In the genomic region with DNA sequence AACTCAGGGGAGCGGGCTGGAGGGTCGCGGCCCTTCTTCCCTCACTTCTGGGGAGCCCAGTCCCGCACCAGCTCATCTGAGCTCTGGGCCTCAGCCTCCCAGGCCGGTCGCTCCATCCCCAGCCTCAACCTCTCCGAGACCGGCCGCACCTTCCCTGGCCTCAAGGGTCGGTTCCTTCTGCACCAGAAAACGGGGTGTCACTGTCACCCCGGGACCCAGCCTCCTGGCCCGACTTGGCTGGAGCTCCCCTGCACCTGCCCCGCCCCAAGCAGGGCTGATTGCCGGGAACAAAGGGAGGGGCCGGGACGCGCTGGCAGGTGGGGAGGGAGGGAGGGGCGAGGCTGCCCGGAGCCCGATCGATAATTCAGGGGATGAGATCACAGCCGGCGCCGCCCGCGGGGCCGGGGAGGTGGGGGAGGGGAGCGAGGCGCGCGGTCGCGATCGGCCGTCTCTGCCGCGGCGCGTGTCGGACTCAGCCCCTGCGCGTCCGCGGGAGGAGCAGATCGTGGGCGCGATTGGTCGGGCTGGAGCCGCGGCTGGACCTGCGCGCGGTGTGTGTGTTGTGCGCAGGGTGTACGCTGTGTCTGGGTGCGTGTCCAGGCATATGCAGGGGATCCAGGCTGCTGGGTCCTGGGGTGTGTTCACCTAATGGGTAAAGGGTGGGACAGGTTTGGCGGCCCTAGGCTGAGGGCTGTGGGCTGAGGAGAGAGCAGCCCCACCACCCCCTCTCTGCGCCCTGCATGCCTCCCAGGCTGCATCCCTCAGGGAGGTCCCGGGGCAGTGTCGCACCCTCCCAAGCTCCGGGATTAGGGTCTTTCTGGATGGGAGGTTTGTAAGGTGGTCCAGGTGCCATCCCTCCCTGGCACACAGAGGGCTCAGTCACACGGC, we compare ENCODE assay signal across 6 cellular contexts. TPM values are rescaled to one million over a fixed set of nuclear protein-coding genes. Genes with fewer than 3 reads are reported as not detected.
A peak's percentile ranks its signal among the peaks of the same experiment; 100 is the strongest.
DNase-seq lines count a peak whose midpoint lies in the region; ATAC-seq and TF ChIP-seq lines count a peak whose summit lies in the region.

No MANE protein-coding gene starts in this region.

- peaks cover 5% of the 10 kb centered on the region for H3K27me3 ChIP-seq in CD8-positive, alpha-beta T cell (ENCODE audit: insufficient read depth, low read length)
- H3K27me3 ChIP-seq in hepatocyte (no peaks in the 10 kb centered on the region), thyroid gland (no peaks in the 10 kb centered on the region)

- CTCF ChIA-PET in CD8-positive, alpha-beta T cell (lab: Charles Lee) = no interaction called here

- POLR2A ChIA-PET in CD8-positive, alpha-beta T cell (lab: Charles Lee) = no interaction called here

- peaks cover 3% of the 10 kb centered on the region for H4K20me1 ChIP-seq in hepatocyte (ENCODE audit: insufficient read depth, poor library complexity, severe bottlenecking)

- peak overlapping the region; percentile 77 for H3K4me3 Mint-ChIP-seq in CD8-positive, alpha-beta T cell

- no peaks in the 10 kb centered on the region for H3K4me1 ChIP-seq in CD8-positive, alpha-beta T cell (ENCODE audit: insufficient read depth, low read length)
- H3K4me1 ChIP-seq in hepatocyte (ENCODE audit: insufficient read depth) (peaks cover 10% of the 10 kb centered on the region), thyroid gland (peaks cover 4 to 7% of the 10 kb centered on the region in 2 donors)

- no peak overlapping the region for H3K27ac ChIP-seq in CD8-positive, alpha-beta T cell (ENCODE audit: low read depth, low read length)
- H3K27ac ChIP-seq in hepatocyte = peak overlapping the region; percentile 38
- H3K27ac ChIP-seq in thyroid gland = peak overlapping the region in 1 of 3 donors; percentile 19

- WGBS in hepatocyte (ENCODE audit: low lambda C conversion rate, missing lambda C conversion rate) = 15% methylated on average over 30 of the region's 63 CpGs
- 39 to 60% methylated on average over 1 to 5 of the region's 63 CpGs for WGBS in thyroid gland, 2 donors

- no peak overlapping the region for H2AFZ ChIP-seq in hepatocyte

- intact Hi-C loops in CD8-positive, alpha-beta T cell (cut with DNase I, micrococcal nuclease) = no loop called here
- intact Hi-C loops in thyroid gland (cut with DNase I) = no loop called here

- H3K36me3 Mint-ChIP-seq in CD8-positive, alpha-beta T cell = no peaks in the 10 kb centered on the region

- TF ChIP-seq POLR2A in thyroid gland (IDR thresholded peaks at IDR 0.05) = peak in 1 of 2 donors; percentile 32

- H3K36me3 ChIP-seq in CD8-positive, alpha-beta T cell (ENCODE audit: insufficient read depth, low read length) = no peaks in the 10 kb centered on the region
- no peaks in the 10 kb centered on the region for H3K36me3 ChIP-seq in hepatocyte (replicated peaks; ENCODE audit: insufficient read depth, low read depth)
- H3K36me3 ChIP-seq in thyroid gland = no peaks in the 10 kb centered on the region

- H3K9me2 ChIP-seq in hepatocyte (replicated peaks; ENCODE audit: insufficient read depth) = no peaks in the 10 kb centered on the region

- H3K27me3 Mint-ChIP-seq in CD8-positive, alpha-beta T cell (ENCODE audit: low read depth) = peaks cover 16% of the 10 kb centered on the region

- no peak for TF ChIP-seq CTCF in CD8-positive, alpha-beta T cell (IDR thresholded peaks at IDR 0.05)
- TF ChIP-seq CTCF in hepatocyte (IDR thresholded peaks at IDR 0.05; ENCODE audit: poor library complexity) = no peak
- TF ChIP-seq CTCF in thyroid gland (IDR thresholded peaks at IDR 0.05) = no peak

- H3K4me2 ChIP-seq in hepatocyte = peak overlapping the region; percentile 99

- H3K27ac Mint-ChIP-seq in CD8-positive, alpha-beta T cell = no peak overlapping the region

- H3K79me2 ChIP-seq in hepatocyte = peaks cover 21% of the 10 kb centered on the region

- H3K9me3 ChIP-seq in CD8-positive, alpha-beta T cell (ENCODE audit: low read length) = no peaks in the 10 kb centered on the region
- no peaks in the 10 kb centered on the region for H3K9me3 ChIP-seq in hepatocyte (ENCODE audit: low read depth)
- no peaks in the 10 kb centered on the region for H3K9me3 ChIP-seq in thyroid gland

- ATAC-seq in CD8-positive, alpha-beta T cell = no peak
- ATAC-seq in GM18498 (IDR thresholded peaks at IDR 0.05; ENCODE audit: unreplicated experiment) (no peak), HG02981 (IDR thresholded peaks at IDR 0.05; ENCODE audit: unreplicated experiment) (no peak)

- H3K4me3 ChIP-seq in CD8-positive, alpha-beta T cell (ENCODE audit: low read depth, low read length) = no peak overlapping the region
- H3K4me3 ChIP-seq in hepatocyte (no peak overlapping the region), thyroid gland (replicated peaks in 1 of 3) (peak overlapping the region in 2 of 3 donors; percentile 15 to 51)

- H3K4me1 Mint-ChIP-seq in CD8-positive, alpha-beta T cell (ENCODE audit: low read depth) = peaks cover 13% of the 10 kb centered on the region

- DNase-seq in CD8-positive, alpha-beta T cell = peak in 1 of 7 experiments; percentile 11
- DNase-seq in NCI-H82 treated with DMSO at 0.1 percent for 48 hours (lab: John Stamatoyannopoulos, UW; ENCODE audit: unreplicated experiment) (peak; percentile 41), hepatocyte (ENCODE audit: low spot score) (peak; percentile 83), thyroid gland (peak; percentile 44 to 63)

- no peaks in the 10 kb centered on the region for H3K9me3 Mint-ChIP-seq in CD8-positive, alpha-beta T cell

RNA-seq across cellular contexts. Expression of gene SHC2, which starts 1.1 kb away (rescaled TPM):
- 1 to 10 TPM; 6.1 to 6.6 TPM for total RNA-seq in CD8-positive, alpha-beta T cell
- total RNA-seq in hepatocyte (50.3 and 50.8 TPM in 2 replicates), thyroid gland (10 to 100 TPM; 31.5 to 72.8 (median 48.8) TPM)
- polyA plus RNA-seq in hepatocyte = 111 and 127 TPM in 2 replicates

RNA-seq across cellular contexts. Expression of gene MADCAM1, which starts 34.4 kb away (rescaled TPM):
- total RNA-seq in CD8-positive, alpha-beta T cell = under 1 TPM in 1 of 2 experiments, not detected in 1; 0.19 TPM
- 1.2 and 4.0 TPM in 2 replicates for total RNA-seq in hepatocyte
- polyA plus RNA-seq in hepatocyte = 1.8 and 2.9 TPM in 2 replicates
- 1 to 10 TPM in 1 of 4 donors, under 1 TPM in 1, not detected in 2; 0.56 to 3.1 TPM for total RNA-seq in thyroid gland

RNA-seq across cellular contexts. Expression of gene TPGS1, which starts 45.4 kb away (rescaled TPM):
- total RNA-seq in CD8-positive, alpha-beta T cell = 10 to 100 TPM; 17.3 to 19.5 TPM
- 35.8 and 44.9 TPM in 2 replicates for total RNA-seq in hepatocyte
- polyA plus RNA-seq in hepatocyte = 61.0 and 69.0 TPM in 2 replicates
- 100 to 1,000 TPM in 2 of 4 donors, 10 to 100 TPM in 2; 50.8 to 147 (median 99.6) TPM for total RNA-seq in thyroid gland

RNA-seq across cellular contexts. Expression of gene C2CD4C, which starts 53.0 kb away (rescaled TPM):
- not detected for total RNA-seq in CD8-positive, alpha-beta T cell
- total RNA-seq in hepatocyte (1.9 and 3.4 TPM in 2 replicates), thyroid gland (10 to 100 TPM in 1 of 4 donors, 1 to 10 TPM in 2, under 1 TPM in 1; 0.54 to 14.7 (median 4.9) TPM)
- 2.7 and 4.6 TPM in 2 replicates for polyA plus RNA-seq in hepatocyte

Comparison
In these comparisons a context has a peak if more than half of its experiments do, and no peak if none do; other contexts are left out.
1. H3K4me3 ChIP-seq: peak in thyroid gland (2 of 3); none in CD8-positive, alpha-beta T cell (single experiment) and hepatocyte (single experiment).